ENCODE assay signal across 8 cellular contexts in the genomic region with DNA sequence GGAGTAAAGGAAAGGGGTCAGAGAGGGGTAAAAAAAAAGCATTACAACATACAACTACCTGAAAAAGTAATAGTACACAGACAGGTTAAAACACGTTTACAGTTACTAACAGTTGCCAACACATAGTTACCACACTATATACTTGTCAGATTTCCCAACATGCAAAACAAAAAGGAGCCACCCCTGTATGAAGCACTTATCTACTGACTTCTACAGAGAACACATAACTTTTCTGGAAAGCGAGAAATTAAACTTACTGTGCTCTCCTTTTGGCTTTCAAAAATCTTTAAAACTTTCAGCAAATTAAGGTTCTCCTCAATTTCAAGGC. TPM values are rescaled to one million over a fixed set of nuclear protein-coding genes. Genes with fewer than 3 reads are reported as not detected.
DNase-seq lines count a peak whose midpoint lies in the region; FAIRE-seq and TF ChIP-seq lines count a peak whose summit lies in the region.

No MANE protein-coding gene starts in this region.

- WGBS in mesendoderm (ENCODE audit: extremely low coverage, insufficient coverage, low lambda C conversion rate): no CpG with 5 or more reads among the region's 2 CpGs

- H3K27me3 Mint-ChIP-seq in astrocyte (ENCODE audit: low read depth, unreplicated experiment): no peaks in the 10 kb centered on the region

- H3K79me2 ChIP-seq in ACC112 (ENCODE audit: control insufficient read depth, insufficient read depth, low read length, unreplicated experiment) (peaks cover 60% of the 10 kb centered on the region), astrocyte (ENCODE audit: insufficient read depth, low read length) (peaks cover 70% of the 10 kb centered on the region), mesendoderm (ENCODE audit: control insufficient read depth, insufficient read depth, low read length) (peaks cover 40% of the 10 kb centered on the region)

- H3K4me2 ChIP-seq in astrocyte (ENCODE audit: low read length) (peak overlapping the region; percentile 86), mesendoderm (ENCODE audit: low read length) (no peak overlapping the region)

- no peak for TF ChIP-seq CTCF in astrocyte (IDR thresholded peaks at IDR 0.05; ENCODE audit: insufficient read depth, low read depth, low read length)

- no peak overlapping the region for H4K5ac ChIP-seq in mesendoderm (ENCODE audit: low read length)

- no peaks in the 10 kb centered on the region for H3K36me3 Mint-ChIP-seq in astrocyte (ENCODE audit: low read depth, unreplicated experiment)

- no peak overlapping the region for H3K18ac ChIP-seq in mesendoderm (ENCODE audit: low read length)

- H3K4me3 ChIP-seq in ACC112 (ENCODE audit: low read depth, low read length) (peak overlapping the region; percentile 90), HUES6 (ENCODE audit: low read depth, low read length) (peak overlapping the region; percentile 96), astrocyte (ENCODE audit: insufficient read depth, low read depth, low read length) (peak overlapping the region; percentile 93), mesendoderm (ENCODE audit: low read length) (no peak overlapping the region)

- no peak for FAIRE-seq in astrocyte (lab: Jason Lieb, UNC)

- no peaks in the 10 kb centered on the region for H3K9me3 ChIP-seq in HUES6 (ENCODE audit: control insufficient read depth, insufficient read depth, low read depth, low read length)
- H3K9me3 ChIP-seq in astrocyte (ENCODE audit: insufficient read depth, low read depth, low read length): no peaks in the 10 kb centered on the region

- H3K4me1 ChIP-seq in ACC112 (ENCODE audit: control insufficient read depth, insufficient read depth, low read length, unreplicated experiment) (peaks cover 20% of the 10 kb centered on the region), HUES6 (ENCODE audit: control insufficient read depth, insufficient read depth, low read length) (peaks cover 15% of the 10 kb centered on the region), astrocyte (ENCODE audit: insufficient read depth, low read length) (peaks cover 16% of the 10 kb centered on the region), mesendoderm (ENCODE audit: control insufficient read depth, low read depth, low read length) (no peaks in the 10 kb centered on the region)

- H3K36me3 ChIP-seq in ACC112 (ENCODE audit: insufficient read depth, low read length) (no peaks in the 10 kb centered on the region), HUES6 (ENCODE audit: control insufficient read depth, insufficient read depth, low read length) (no peaks in the 10 kb centered on the region), astrocyte (ENCODE audit: insufficient read depth, low read length) (no peaks in the 10 kb centered on the region), mesendoderm (ENCODE audit: control insufficient read depth, insufficient read depth, low read length) (no peaks in the 10 kb centered on the region)

- H3K9me3 Mint-ChIP-seq in astrocyte (ENCODE audit: unreplicated experiment): no peaks in the 10 kb centered on the region

- H3K27me3 ChIP-seq in ACC112 (ENCODE audit: insufficient read depth, low read length) (peaks cover 9% of the 10 kb centered on the region), HUES6 (ENCODE audit: control insufficient read depth, insufficient read depth, low read length) (no peaks in the 10 kb centered on the region), astrocyte (ENCODE audit: insufficient read depth, low read length) (no peaks in the 10 kb centered on the region), mesendoderm (ENCODE audit: insufficient read depth, low read length, poor library complexity) (no peaks in the 10 kb centered on the region)

- H3K27ac ChIP-seq in ACC112 (ENCODE audit: low read depth, low read length) (peak overlapping the region; percentile 79), HUES6 (ENCODE audit: low read depth, low read length) (no peak overlapping the region), astrocyte (ENCODE audit: low read depth, low read length) (peak overlapping the region; percentile 94), mesendoderm (ENCODE audit: low read depth, low read length) (no peak overlapping the region)

- H3K9ac ChIP-seq in HUES6 (ENCODE audit: low read length) (no peak overlapping the region), astrocyte (ENCODE audit: low read length) (peak overlapping the region; percentile 94), mesendoderm (ENCODE audit: low read length) (peak overlapping the region; percentile 9)

- H3K79me1 ChIP-seq in mesendoderm (ENCODE audit: low read length): peaks cover 2% of the 10 kb centered on the region

- no peak overlapping the region for H2BK120ac ChIP-seq in mesendoderm (ENCODE audit: low read depth, low read length)

- DNase-seq in astrocyte (ENCODE audit: low read depth) (no peak), mesendoderm (no peak), T-helper 9 cell (no peak), kidney tubule cell (ENCODE audit: low spot score) (no peak), epidermal melanocyte (ENCODE audit: insufficient read length, low spot score) (no peak)
- DNase-seq in activated CD4-positive, alpha-beta T cell treated with anti-CD3 and anti-CD28 coated beads for 4 hours: no peak

- H3K4ac ChIP-seq in mesendoderm (ENCODE audit: low read depth, low read length): no peak overlapping the region

- no peak overlapping the region for H2AK5ac ChIP-seq in mesendoderm (ENCODE audit: low read length)

- peaks cover 60% of the 10 kb centered on the region for H4K20me1 ChIP-seq in astrocyte (ENCODE audit: insufficient read depth, low read length)

- H3K56ac ChIP-seq in mesendoderm (ENCODE audit: low read length): no peak overlapping the region

- H3K4me1 Mint-ChIP-seq in astrocyte (ENCODE audit: low read depth, unreplicated experiment): peaks cover 23% of the 10 kb centered on the region

- no peak overlapping the region for H2BK15ac ChIP-seq in mesendoderm (replicated peaks; ENCODE audit: low read depth)

- H3K27ac Mint-ChIP-seq in astrocyte (ENCODE audit: unreplicated experiment): peak overlapping the region; percentile 91

- no peak overlapping the region for H4K8ac ChIP-seq in mesendoderm (ENCODE audit: low read depth, low read length)

- H2BK5ac ChIP-seq in mesendoderm (ENCODE audit: low read length): no peak overlapping the region

- H2AFZ ChIP-seq in ACC112 (ENCODE audit: low read length, unreplicated experiment) (peak overlapping the region; percentile 29), astrocyte (ENCODE audit: low read depth, low read length) (no peak overlapping the region)

- H3K4me3 Mint-ChIP-seq in astrocyte (ENCODE audit: unreplicated experiment): peak overlapping the region; percentile 96

- no peak overlapping the region for H3K23ac ChIP-seq in mesendoderm (ENCODE audit: low read length)

RNA-seq across cellular contexts. Expression of gene ABI1, which starts 2.1 kb away (rescaled TPM):
- total RNA-seq in astrocyte: 58.8 and 65.1 TPM in 2 replicates
- 24.5 TPM for polyA plus RNA-seq in mesendoderm (2013, experiment 1 of 2)
- 25.7 TPM for polyA plus RNA-seq in mesendoderm (2013, experiment 2 of 2)

Comparison
In these comparisons a context has a peak if more than half of its experiments do, and no peak if none do; other contexts are left out.
1. H3K27ac ChIP-seq: peak in ACC112 (single experiment) and astrocyte (single experiment); none in HUES6 (single experiment) and mesendoderm (single experiment).